18 cellular contexts compared by ENCODE assay signal in the genomic region with DNA sequence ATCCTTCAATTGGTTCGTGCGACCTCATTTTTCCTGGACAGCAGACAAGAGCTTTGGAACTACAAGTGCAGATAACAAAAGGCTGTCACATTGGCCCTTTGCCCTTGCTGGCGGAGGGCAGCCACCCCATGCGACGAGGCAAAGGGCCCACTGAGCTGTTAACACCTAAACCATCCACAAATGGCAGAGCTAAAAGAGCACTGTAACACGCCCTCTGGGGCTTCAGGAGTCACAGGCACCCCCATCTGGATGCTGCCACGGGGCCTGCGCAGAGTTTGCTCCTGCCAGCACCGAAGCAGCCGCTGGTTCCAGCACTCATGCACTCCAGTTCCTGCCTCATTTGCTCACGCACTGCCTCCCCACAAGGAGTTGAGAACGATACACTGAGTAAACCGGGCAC.
"Had no signal": no experiment of that assay in that cellular context is flagged by ENCODE, and none has a peak within 500 bp of the region (broad histone marks: within the 10 kb centered on the region; RNA-seq: fewer than 3 reads in every experiment).

No MANE protein-coding gene starts in this region.

- H3K36me3 ChIP-seq: colonic mucosa, neural progenitor cell, prostate gland, upper lobe of left lung had no signal

- H3K4me1 ChIP-seq: colonic mucosa, neural progenitor cell, prostate gland, upper lobe of left lung had no signal

- DNase-seq: activated CD4-positive, alpha-beta memory T cell treated with anti-CD3 and anti-CD28 coated beads, Interleukin-2, amount 10 ng/mL, durations not matched to agents 7 days and 5 days; activated CD4-positive, alpha-beta T cell treated with anti-CD3 and anti-CD28 coated beads, Interleukin-2, amount 10 ng/mL, durations not matched to agents 24 days and 14 days; activated CD8-positive, alpha-beta memory T cell treated with anti-CD3 and anti-CD28 coated beads, Interleukin-2, amount 10 ng/mL, durations not matched to agents 7 days and 5 days; activated effector memory CD4-positive, alpha-beta T cell treated with anti-CD3 and anti-CD28 coated beads, Interleukin-2, amount 50 U/mL, for 16 hours; activated naive CD4-positive, alpha-beta T cell treated with anti-CD3 and anti-CD28 coated beads, Interleukin-2, amount 10 ng/mL, durations not matched to agents 7 days and 5 days; activated T-cell treated with anti-CD3 and anti-CD28 coated beads for 4 hours; colonic mucosa; effector memory CD8-positive, alpha-beta T cell; foreskin melanocyte; naive thymus-derived CD8-positive, alpha-beta T cell; stimulated activated CD4-positive, alpha-beta T cell treated with anti-CD3 and anti-CD28 coated beads, Interleukin-4, amount 100 ng/mL, for 24 hours; stimulated activated naive CD4-positive, alpha-beta T cell treated with Interleukin-2 at 50 U/mL for 16 hours had no signal

- H3K4me3 ChIP-seq: colonic mucosa, dorsolateral prefrontal cortex, lung, neural progenitor cell, prostate gland, upper lobe of left lung had no signal

- H3K9me3 ChIP-seq: colonic mucosa, prostate gland, upper lobe of left lung had no signal

- H3K27ac ChIP-seq: colonic mucosa, dorsolateral prefrontal cortex, neural progenitor cell, prostate gland, upper lobe of left lung, VCaP had no signal

- H3K27me3 ChIP-seq: colonic mucosa, dorsolateral prefrontal cortex, neural progenitor cell, upper lobe of left lung had no signal
